Comparison of ENCODE assay signal across 17 cellular contexts in genomic region chr10:126240483-126240882, GRCh38.
DNase-seq lines count a peak whose midpoint lies in the region; ATAC-seq and TF ChIP-seq lines count a peak whose summit lies in the region.
"Had no signal": no experiment of that assay in that cellular context is flagged by ENCODE, and none has a peak within 500 bp of the region (broad histone marks: within the 10 kb centered on the region; RNA-seq: fewer than 3 reads in every experiment).

No MANE protein-coding gene starts in this region.

- intact Hi-C loops in Right ventricle myocardium inferior (cut with DNase I) = no loop called here
- intact Hi-C loops in right cardiac atrium (cut with DNase I) = no loop called here
- intact Hi-C loops in thyroid gland (cut with DNase I) = no loop called here

- no peaks in the 10 kb centered on the region for H3K36me3 ChIP-seq in thyroid gland
- H3K36me3 ChIP-seq: MG63 had no signal

- H3K9me3 Mint-ChIP-seq in nephron progenitor cell = no peaks in the 10 kb centered on the region

- H3K4me3 ChIP-seq in right cardiac atrium (ENCODE audit: low read length) (no peak overlapping the region), thyroid gland (replicated peaks in 1 of 3) (no peak overlapping the region)
- H3K4me3 ChIP-seq: A549, MG63 had no signal

- H3K27ac ChIP-seq in right cardiac atrium (ENCODE audit: low read length) (no peak overlapping the region), thyroid gland (no peak overlapping the region)
- H3K27ac ChIP-seq: A549, RWPE1 had no signal

- H3K27ac Mint-ChIP-seq in nephron progenitor cell = no peak overlapping the region
- H3K27ac Mint-ChIP-seq: activated naive CD4-positive, alpha-beta T cell treated with anti-CD3 and anti-CD28 coated beads for 36 hours had no signal

- no peaks in the 10 kb centered on the region for H3K27me3 Mint-ChIP-seq in nephron progenitor cell (ENCODE audit: low read depth, poor library complexity)

- H3K4me1 Mint-ChIP-seq in nephron progenitor cell = peaks cover 16% of the 10 kb centered on the region
- H3K4me1 Mint-ChIP-seq: naive B cell had no signal

- 76% methylated on average over 8 of the region's 8 CpGs for WGBS in right cardiac atrium
- WGBS in thyroid gland, 2 donors = 72 to 74% methylated on average over 8 of the region's 8 CpGs

- H3K9me3 ChIP-seq in right cardiac atrium (ENCODE audit: control insufficient read depth, low read length) (no peaks in the 10 kb centered on the region), thyroid gland (no peaks in the 10 kb centered on the region)
- H3K9me3 ChIP-seq: A549, MG63 had no signal

- DNase-seq in Right ventricle myocardium inferior (ENCODE audit: missing footprints) = no peak
- DNase-seq in right cardiac atrium = no peak
- peak; percentile 64 for DNase-seq in brain pericyte (ENCODE audit: low read depth, low spot score)
- DNase-seq in medulla oblongata (ENCODE audit: extremely low spot score) = peak; percentile 84
- DNase-seq in thyroid gland = peak; percentile 32 to 52
- DNase-seq in nephron progenitor cell = no peak
- no peak for DNase-seq in activated CD4-positive, alpha-beta T cell treated with anti-CD3 and anti-CD28 coated beads for 4 hours
- DNase-seq: activated CD8-positive, alpha-beta memory T cell treated with anti-CD3 and anti-CD28 coated beads for 24 hours; activated naive CD4-positive, alpha-beta T cell treated with anti-CD3 and anti-CD28 coated beads for 36 hours; dermis blood vessel endothelial cell; MG63; naive B cell; NCI-H526 treated with DMSO at 0.1 percent for 48 hours; T-helper 9 cell had no signal

- H3K27me3 ChIP-seq in right cardiac atrium (ENCODE audit: control insufficient read depth, insufficient read depth) (no peaks in the 10 kb centered on the region), thyroid gland (no peaks in the 10 kb centered on the region)
- H3K27me3 ChIP-seq: MG63 had no signal

- peak; percentile 20 for ATAC-seq in Right ventricle myocardium inferior
- no peak for ATAC-seq in right cardiac atrium
- no peak for ATAC-seq in HG03342 (IDR thresholded peaks at IDR 0.05; ENCODE audit: unreplicated experiment)
- ATAC-seq: A549 had no signal

- TF ChIP-seq POLR2A in thyroid gland (IDR thresholded peaks at IDR 0.05) = no peak

- H3K4me1 ChIP-seq in right cardiac atrium (ENCODE audit: control insufficient read depth, insufficient read depth, low read length) = no peaks in the 10 kb centered on the region
- no peaks in the 10 kb centered on the region for H3K4me1 ChIP-seq in thyroid gland
- H3K4me1 ChIP-seq: A549 had no signal

- TF ChIP-seq CTCF in thyroid gland (IDR thresholded peaks at IDR 0.05) (no peak), nephron progenitor cell (IDR thresholded peaks at IDR 0.05) (no peak)

- no peaks in the 10 kb centered on the region for H3K36me3 Mint-ChIP-seq in nephron progenitor cell (ENCODE audit: low read depth)
- H3K36me3 Mint-ChIP-seq: naive B cell had no signal

- no peak overlapping the region for H3K4me3 Mint-ChIP-seq in nephron progenitor cell
- H3K4me3 Mint-ChIP-seq: activated naive CD4-positive, alpha-beta T cell treated with anti-CD3 and anti-CD28 coated beads for 36 hours; naive B cell had no signal

Comparison
In these comparisons a context has a peak if more than half of its experiments do, and no peak if none do; other contexts are left out.
1. DNase-seq: peak in brain pericyte (single experiment), medulla oblongata (single experiment) and thyroid gland (2 of 2); none in Right ventricle myocardium inferior (single experiment), right cardiac atrium (0 of 3), nephron progenitor cell (single experiment) and activated CD4-positive, alpha-beta T cell treated with anti-CD3 and anti-CD28 coated beads for 4 hours (0 of 2).